1 cellular context compared by ENCODE assay signal in the genomic region with DNA sequence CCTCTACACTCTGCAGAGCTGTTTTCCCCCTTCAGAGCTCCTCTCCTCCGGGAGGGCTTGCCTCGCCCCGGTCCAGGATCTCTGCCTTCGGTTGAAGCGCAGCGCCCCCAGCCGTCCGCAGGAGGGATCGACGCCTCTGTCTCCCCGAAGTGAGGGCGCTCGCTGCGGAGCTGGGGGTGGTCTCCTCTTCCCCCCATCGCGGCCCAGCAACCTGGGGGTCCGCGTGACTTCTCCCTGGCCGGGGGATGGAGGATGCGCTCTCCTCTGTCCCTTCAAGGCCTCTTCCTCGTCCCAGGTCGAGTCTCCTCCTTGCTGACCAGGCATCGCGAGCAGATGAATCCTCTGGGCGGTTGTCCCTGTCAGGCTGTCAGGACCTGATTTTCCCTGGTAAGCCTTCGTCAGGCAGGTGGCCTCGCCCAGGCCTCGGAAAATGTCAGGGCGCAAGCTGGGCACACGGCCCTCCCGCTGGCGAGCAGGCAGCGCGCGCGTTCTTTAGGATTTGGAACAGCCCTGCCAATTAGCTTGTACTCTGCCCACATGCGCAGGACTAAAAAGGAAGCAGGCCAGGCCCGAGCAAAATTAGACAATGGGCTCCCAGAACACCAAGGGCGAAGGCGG.
TF ChIP-seq lines count a peak whose summit lies in the region.

No MANE protein-coding gene starts in this region.

TF ChIP-seq in HepG2, 621 proteins besides CTCF, POLR2A, EP300 and RAD21 (continued from another document and continues in another):
- TF ChIP-seq MEIS2 (CRISPR knock-in tag; IDR thresholded peaks at IDR 0.05) (no peak), ZNF703 (CRISPR knock-in tag; IDR thresholded peaks at IDR 0.05; ENCODE audit: borderline replicate concordance) (0 out of 2 replicates have a peak, but pooled peaks have one; percentile 32), NR2C2 (CRISPR knock-in tag; IDR thresholded peaks at IDR 0.05; ENCODE audit: borderline replicate concordance) (peak; percentile 58), ZBTB42 (CRISPR knock-in tag; IDR thresholded peaks at IDR 0.05) (no peak), NBN (conservative IDR thresholded peaks at IDR 0.05) (no peak), MXD1 (CRISPR knock-in tag; IDR thresholded peaks at IDR 0.05) (peak; percentile 53; the same call in 1 of the 2 replicates), ZNF687 (CRISPR knock-in tag; IDR thresholded peaks at IDR 0.05) (peak; percentile 52), ZNF350 (CRISPR knock-in tag; IDR thresholded peaks at IDR 0.05; ENCODE audit: borderline replicate concordance, low read depth) (0 out of 2 replicates have a peak, but pooled peaks have one; percentile 18), ZBTB4 (CRISPR knock-in tag; IDR thresholded peaks at IDR 0.05; ENCODE audit: borderline replicate concordance) (peak; percentile 54; the same call in 1 of the 2 replicates), CEBPZ (IDR thresholded peaks at IDR 0.05; ENCODE audit: low read length) (no peak), GLMP (CRISPR knock-in tag; IDR thresholded peaks at IDR 0.05; ENCODE audit: borderline replicate concordance) (no peak), HMGA1 (CRISPR knock-in tag; conservative IDR thresholded peaks at IDR 0.05) (no peak), GABPB1 (CRISPR knock-in tag; IDR thresholded peaks at IDR 0.05) (0 out of 2 replicates have a peak, but pooled peaks have one; percentile 13), NFYB (CRISPR knock-in tag; IDR thresholded peaks at IDR 0.05) (no peak), STAG1 (CRISPR knock-in tag; IDR thresholded peaks at IDR 0.05) (peak; percentile 81), ZNF674 (CRISPR knock-in tag; IDR thresholded peaks at IDR 0.05; ENCODE audit: low read depth) (no peak)
- TF ChIP-seq, protein P1, sequence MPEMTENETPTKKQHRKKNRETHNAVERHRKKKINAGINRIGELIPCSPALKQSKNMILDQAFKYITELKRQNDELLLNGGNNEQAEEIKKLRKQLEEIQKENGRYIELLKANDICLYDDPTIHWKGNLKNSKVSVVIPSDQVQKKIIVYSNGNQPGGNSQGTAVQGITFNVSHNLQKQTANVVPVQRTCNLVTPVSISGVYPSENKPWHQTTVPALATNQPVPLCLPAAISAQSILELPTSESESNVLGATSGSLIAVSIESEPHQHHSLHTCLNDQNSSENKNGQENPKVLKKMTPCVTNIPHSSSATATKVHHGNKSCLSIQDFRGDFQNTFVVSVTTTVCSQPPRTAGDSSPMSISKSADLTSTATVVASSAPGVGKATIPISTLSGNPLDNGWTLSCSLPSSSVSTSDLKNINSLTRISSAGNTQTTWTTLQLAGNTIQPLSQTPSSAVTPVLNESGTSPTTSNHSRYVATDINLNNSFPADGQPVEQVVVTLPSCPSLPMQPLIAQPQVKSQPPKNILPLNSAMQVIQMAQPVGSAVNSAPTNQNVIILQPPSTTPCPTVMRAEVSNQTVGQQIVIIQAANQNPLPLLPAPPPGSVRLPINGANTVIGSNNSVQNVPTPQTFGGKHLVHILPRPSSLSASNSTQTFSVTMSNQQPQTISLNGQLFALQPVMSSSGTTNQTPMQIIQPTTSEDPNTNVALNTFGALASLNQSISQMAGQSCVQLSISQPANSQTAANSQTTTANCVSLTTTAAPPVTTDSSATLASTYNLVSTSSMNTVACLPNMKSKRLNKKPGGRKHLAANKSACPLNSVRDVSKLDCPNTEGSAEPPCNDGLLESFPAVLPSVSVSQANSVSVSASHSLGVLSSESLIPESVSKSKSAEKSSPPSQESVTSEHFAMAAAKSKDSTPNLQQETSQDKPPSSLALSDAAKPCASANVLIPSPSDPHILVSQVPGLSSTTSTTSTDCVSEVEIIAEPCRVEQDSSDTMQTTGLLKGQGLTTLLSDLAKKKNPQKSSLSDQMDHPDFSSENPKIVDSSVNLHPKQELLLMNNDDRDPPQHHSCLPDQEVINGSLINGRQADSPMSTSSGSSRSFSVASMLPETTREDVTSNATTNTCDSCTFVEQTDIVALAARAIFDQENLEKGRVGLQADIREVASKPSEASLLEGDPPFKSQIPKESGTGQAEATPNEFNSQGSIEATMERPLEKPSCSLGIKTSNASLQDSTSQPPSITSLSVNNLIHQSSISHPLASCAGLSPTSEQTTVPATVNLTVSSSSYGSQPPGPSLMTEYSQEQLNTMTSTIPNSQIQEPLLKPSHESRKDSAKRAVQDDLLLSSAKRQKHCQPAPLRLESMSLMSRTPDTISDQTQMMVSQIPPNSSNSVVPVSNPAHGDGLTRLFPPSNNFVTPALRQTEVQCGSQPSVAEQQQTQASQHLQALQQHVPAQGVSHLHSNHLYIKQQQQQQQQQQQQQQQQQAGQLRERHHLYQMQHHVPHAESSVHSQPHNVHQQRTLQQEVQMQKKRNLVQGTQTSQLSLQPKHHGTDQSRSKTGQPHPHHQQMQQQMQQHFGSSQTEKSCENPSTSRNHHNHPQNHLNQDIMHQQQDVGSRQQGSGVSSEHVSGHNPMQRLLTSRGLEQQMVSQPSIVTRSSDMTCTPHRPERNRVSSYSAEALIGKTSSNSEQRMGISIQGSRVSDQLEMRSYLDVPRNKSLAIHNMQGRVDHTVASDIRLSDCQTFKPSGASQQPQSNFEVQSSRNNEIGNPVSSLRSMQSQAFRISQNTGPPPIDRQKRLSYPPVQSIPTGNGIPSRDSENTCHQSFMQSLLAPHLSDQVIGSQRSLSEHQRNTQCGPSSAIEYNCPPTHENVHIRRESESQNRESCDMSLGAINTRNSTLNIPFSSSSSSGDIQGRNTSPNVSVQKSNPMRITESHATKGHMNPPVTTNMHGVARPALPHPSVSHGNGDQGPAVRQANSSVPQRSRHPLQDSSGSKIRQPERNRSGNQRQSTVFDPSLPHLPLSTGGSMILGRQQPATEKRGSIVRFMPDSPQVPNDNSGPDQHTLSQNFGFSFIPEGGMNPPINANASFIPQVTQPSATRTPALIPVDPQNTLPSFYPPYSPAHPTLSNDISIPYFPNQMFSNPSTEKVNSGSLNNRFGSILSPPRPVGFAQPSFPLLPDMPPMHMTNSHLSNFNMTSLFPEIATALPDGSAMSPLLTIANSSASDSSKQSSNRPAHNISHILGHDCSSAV (CRISPR knock-in tag; IDR thresholded peaks at IDR 0.05; ENCODE audit: borderline replicate concordance) = no peak
- TF ChIP-seq, protein P2, sequence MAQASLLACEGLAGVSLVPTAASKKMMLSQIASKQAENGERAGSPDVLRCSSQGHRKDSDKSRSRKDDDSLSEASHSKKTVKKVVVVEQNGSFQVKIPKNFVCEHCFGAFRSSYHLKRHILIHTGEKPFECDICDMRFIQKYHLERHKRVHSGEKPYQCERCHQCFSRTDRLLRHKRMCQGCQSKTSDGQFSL (CRISPR knock-in tag; IDR thresholded peaks at IDR 0.05) = no peak
- TF ChIP-seq, protein P3, sequence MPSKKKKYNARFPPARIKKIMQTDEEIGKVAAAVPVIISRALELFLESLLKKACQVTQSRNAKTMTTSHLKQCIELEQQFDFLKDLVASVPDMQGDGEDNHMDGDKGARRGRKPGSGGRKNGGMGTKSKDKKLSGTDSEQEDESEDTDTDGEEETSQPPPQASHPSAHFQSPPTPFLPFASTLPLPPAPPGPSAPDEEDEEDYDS (CRISPR knock-in tag; IDR thresholded peaks at IDR 0.05) = no peak
- TF ChIP-seq, protein P4, sequence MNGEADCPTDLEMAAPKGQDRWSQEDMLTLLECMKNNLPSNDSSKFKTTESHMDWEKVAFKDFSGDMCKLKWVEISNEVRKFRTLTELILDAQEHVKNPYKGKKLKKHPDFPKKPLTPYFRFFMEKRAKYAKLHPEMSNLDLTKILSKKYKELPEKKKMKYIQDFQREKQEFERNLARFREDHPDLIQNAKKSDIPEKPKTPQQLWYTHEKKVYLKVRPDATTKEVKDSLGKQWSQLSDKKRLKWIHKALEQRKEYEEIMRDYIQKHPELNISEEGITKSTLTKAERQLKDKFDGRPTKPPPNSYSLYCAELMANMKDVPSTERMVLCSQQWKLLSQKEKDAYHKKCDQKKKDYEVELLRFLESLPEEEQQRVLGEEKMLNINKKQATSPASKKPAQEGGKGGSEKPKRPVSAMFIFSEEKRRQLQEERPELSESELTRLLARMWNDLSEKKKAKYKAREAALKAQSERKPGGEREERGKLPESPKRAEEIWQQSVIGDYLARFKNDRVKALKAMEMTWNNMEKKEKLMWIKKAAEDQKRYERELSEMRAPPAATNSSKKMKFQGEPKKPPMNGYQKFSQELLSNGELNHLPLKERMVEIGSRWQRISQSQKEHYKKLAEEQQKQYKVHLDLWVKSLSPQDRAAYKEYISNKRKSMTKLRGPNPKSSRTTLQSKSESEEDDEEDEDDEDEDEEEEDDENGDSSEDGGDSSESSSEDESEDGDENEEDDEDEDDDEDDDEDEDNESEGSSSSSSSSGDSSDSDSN (CRISPR knock-in tag; IDR thresholded peaks at IDR 0.05) = 0 out of 2 replicates have a peak, but pooled peaks have one; percentile 34
